8 cellular contexts compared by ENCODE assay signal in the genomic region with DNA sequence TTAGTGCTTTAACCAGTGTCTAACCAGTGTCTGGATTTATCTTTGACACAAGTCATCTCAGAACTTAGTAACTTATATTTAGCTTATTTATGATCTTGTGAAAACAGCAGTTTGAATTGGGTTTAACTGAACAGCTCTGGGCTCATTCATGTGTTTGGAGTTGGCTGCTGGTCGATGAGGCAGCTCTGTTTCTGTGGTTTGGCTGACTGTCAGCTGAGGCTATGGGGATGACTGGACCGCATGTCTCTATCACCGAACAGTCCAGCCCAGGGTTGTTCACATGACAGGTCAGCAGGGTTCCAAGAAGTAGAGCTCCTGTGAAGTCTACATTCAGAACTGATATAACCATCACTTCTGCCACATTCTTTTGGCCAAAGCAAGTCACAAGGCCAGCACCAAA. TPM values are rescaled to one million over a fixed set of nuclear protein-coding genes. Genes with fewer than 3 reads are reported as not detected.
DNase-seq lines count a peak whose midpoint lies in the region; ATAC-seq, FAIRE-seq and TF ChIP-seq lines count a peak whose summit lies in the region.

No MANE protein-coding gene starts in this region.

- no peaks in the 10 kb centered on the region for H3K79me2 ChIP-seq in keratinocyte (ENCODE audit: control insufficient read depth, insufficient read depth, low read length)

- ATAC-seq in GM19023 (IDR thresholded peaks at IDR 0.05; ENCODE audit: unreplicated experiment) = peak; percentile 98
- ATAC-seq in HG02798 (IDR thresholded peaks at IDR 0.05; ENCODE audit: poor library complexity, unreplicated experiment) = peak; percentile 96
- no peak for ATAC-seq in activated CD8-positive, alpha-beta memory T cell treated with anti-CD3 and anti-CD28 coated beads, Interleukin-2, amount 10 ng/mL, durations not matched to agents 7 days and 5 days

- H3K27me3 ChIP-seq in keratinocyte (ENCODE audit: control insufficient read depth, extremely low read depth, insufficient read depth, low read length) = no peaks in the 10 kb centered on the region
- no peaks in the 10 kb centered on the region for H3K27me3 ChIP-seq in effector memory CD4-positive, alpha-beta T cell (replicated peaks; ENCODE audit: control insufficient read depth, insufficient read depth, low read length, poor library complexity, severe bottlenecking)

- no peak overlapping the region for H3K4me3 ChIP-seq in keratinocyte (ENCODE audit: control insufficient read depth in 2 of 3, extremely low read depth in 1 of 3, insufficient read depth in 2 of 3, low read depth in 1 of 3, low read length in 3 of 3)
- H3K4me3 ChIP-seq in effector memory CD4-positive, alpha-beta T cell (ENCODE audit: insufficient read depth, low read depth, low read length, poor library complexity, severe bottlenecking) = no peak overlapping the region

- no peak overlapping the region for H3K4me2 ChIP-seq in keratinocyte (ENCODE audit: control insufficient read depth, extremely low read depth, insufficient read depth, low read depth, low read length)

- peaks cover 9% of the 10 kb centered on the region for H3K4me1 ChIP-seq in keratinocyte (ENCODE audit: control insufficient read depth, extremely low read depth, insufficient read depth, low read length)
- no peaks in the 10 kb centered on the region for H3K4me1 ChIP-seq in effector memory CD4-positive, alpha-beta T cell (ENCODE audit: control insufficient read depth, insufficient read depth, low read length, poor library complexity, severe bottlenecking)

- DNase-seq in RWPE1 (ENCODE audit: low spot score) (peak; percentile 66), keratinocyte (ENCODE audit: low read depth, low spot score) (peak; percentile 17), NCI-H2107 treated with DMSO at 0.1 percent for 48 hours (lab: John Stamatoyannopoulos, UW; ENCODE audit: unreplicated experiment) (no peak), NCI-H2029 (lab: John Stamatoyannopoulos, UW) (no peak)
- DNase-seq in effector memory CD4-positive, alpha-beta T cell = no peak
- DNase-seq in activated CD8-positive, alpha-beta memory T cell treated with anti-CD3 and anti-CD28 coated beads, Interleukin-2, amount 10 ng/mL, durations not matched to agents 7 days and 5 days = no peak

- no peak overlapping the region for H2AFZ ChIP-seq in keratinocyte (ENCODE audit: control insufficient read depth, low read length)

- peaks cover 7% of the 10 kb centered on the region for H3K9me3 ChIP-seq in keratinocyte (ENCODE audit: control insufficient read depth, low read depth, low read length)
- no peaks in the 10 kb centered on the region for H3K9me3 ChIP-seq in effector memory CD4-positive, alpha-beta T cell (ENCODE audit: control insufficient read depth, low read length)

- no peaks in the 10 kb centered on the region for H3K27me3 Mint-ChIP-seq in activated CD8-positive, alpha-beta memory T cell treated with anti-CD3 and anti-CD28 coated beads, Interleukin-2, amount 10 ng/mL, durations not matched to agents 7 days and 5 days

- no peaks in the 10 kb centered on the region for H3K9me3 Mint-ChIP-seq in activated CD8-positive, alpha-beta memory T cell treated with anti-CD3 and anti-CD28 coated beads, Interleukin-2, amount 10 ng/mL, durations not matched to agents 7 days and 5 days (ENCODE audit: low read depth)

- no peak overlapping the region for H3K9ac ChIP-seq in keratinocyte (ENCODE audit: control insufficient read depth, extremely low read depth, insufficient read depth, low read length)

- H3K36me3 Mint-ChIP-seq in activated CD8-positive, alpha-beta memory T cell treated with anti-CD3 and anti-CD28 coated beads, Interleukin-2, amount 10 ng/mL, durations not matched to agents 7 days and 5 days = peaks cover 1% of the 10 kb centered on the region

- no peaks in the 10 kb centered on the region for H3K36me3 ChIP-seq in keratinocyte (ENCODE audit: control insufficient read depth in 2 of 2, extremely low read depth in 1 of 2, insufficient read depth in 2 of 2, low read length in 2 of 2)
- no peaks in the 10 kb centered on the region for H3K36me3 ChIP-seq in effector memory CD4-positive, alpha-beta T cell (ENCODE audit: control insufficient read depth, insufficient read depth, low read length)

- peak; percentile 82 for FAIRE-seq in keratinocyte (lab: Jason Lieb, UNC)

- H3K27ac ChIP-seq in RWPE1 (peak overlapping the region; percentile 55), keratinocyte (ENCODE audit: control insufficient read depth, insufficient read depth, low read length) (no peak overlapping the region)
- no peak overlapping the region for H3K27ac ChIP-seq in effector memory CD4-positive, alpha-beta T cell (ENCODE audit: insufficient read depth, low read length, poor library complexity, severe bottlenecking)

- TF ChIP-seq CTCF in RWPE1 (conservative IDR thresholded peaks at IDR 0.05; ENCODE audit: low read depth) (no peak), keratinocyte (optimal IDR thresholded peaks at IDR 0.05 in 1 of 3, IDR thresholded peaks at IDR 0.05 in 1 of 3, conservative IDR thresholded peaks at IDR 0.05 in 1 of 3; ENCODE audit: extremely low read depth in 1 of 3, insufficient read depth in 2 of 3, low read length in 3 of 3) (no peak)

- CTCF ChIA-PET in RWPE1 (lab: Yijun Ruan, JAX) = interaction anchor here (0.6 to 0.8 kb wide), 2 partner anchors 169 to 192 kb away, joined by 3 to 4 read pairs; no protein-coding TSS in a partner anchor
- CTCF ChIA-PET in activated CD8-positive, alpha-beta memory T cell treated with anti-CD3 and anti-CD28 coated beads, Interleukin-2, amount 10 ng/mL, durations not matched to agents 7 days and 5 days (lab: Charles Lee) = no interaction called here

- dilution Hi-C loops in keratinocyte (cut with MboI; ENCODE audit: extremely low pct_ligation_motif_present, low sequenced_read_pairs) = no loop called here

- peaks cover 3% of the 10 kb centered on the region for H3K4me1 Mint-ChIP-seq in activated CD8-positive, alpha-beta memory T cell treated with anti-CD3 and anti-CD28 coated beads, Interleukin-2, amount 10 ng/mL, durations not matched to agents 7 days and 5 days

- POLR2A ChIA-PET in RWPE1 (lab: Yijun Ruan, JAX; ENCODE audit: low non-redundant PET) = no interaction called here

- no peaks in the 10 kb centered on the region for H4K20me1 ChIP-seq in keratinocyte (ENCODE audit: control insufficient read depth, extremely low read depth, insufficient read depth, low read length)

- H3K4me3 Mint-ChIP-seq in activated CD8-positive, alpha-beta memory T cell treated with anti-CD3 and anti-CD28 coated beads, Interleukin-2, amount 10 ng/mL, durations not matched to agents 7 days and 5 days = no peak overlapping the region

- no peaks in the 10 kb centered on the region for H3K9me1 ChIP-seq in keratinocyte (ENCODE audit: control insufficient read depth, extremely low read depth, insufficient read depth, low read length)

- no peak overlapping the region for H3K27ac Mint-ChIP-seq in activated CD8-positive, alpha-beta memory T cell treated with anti-CD3 and anti-CD28 coated beads, Interleukin-2, amount 10 ng/mL, durations not matched to agents 7 days and 5 days

RNA-seq across cellular contexts. Expression of a gene that starts 29.1 kb away (rescaled TPM):
- polyA plus RNA-seq in keratinocyte = 13.6 to 28.2 TPM (median 18.7 TPM) in 3 replicates
- polyA plus RNA-seq in keratinocyte (2011; ENCODE audit: low read depth) = 17.3 TPM
- polyA plus RNA-seq in keratinocyte (2011; cell fraction: cytosol; rRNA removed) = 9.3 and 26.4 TPM in 2 replicates
- polyA plus RNA-seq in keratinocyte (2011; cell fraction: nucleus; rRNA removed) = 9.6 and 15.5 TPM in 2 replicates
- polyA plus RNA-seq in keratinocyte (2012; ENCODE audit: low replicate concordance) = 13.6 and 24.2 TPM in 2 replicates
- 3.9 to 42.6 TPM (median 20.6 TPM) in 3 replicates for polyA minus RNA-seq in keratinocyte
- polyA minus RNA-seq in keratinocyte (2011; cell fraction: cytosol; rRNA and poly(A)+ RNA removed) = 16.3 TPM
- polyA minus RNA-seq in keratinocyte (2011; cell fraction: nucleus; rRNA and poly(A)+ RNA removed) = 6.6 and 17.8 TPM in 2 replicates
- total RNA-seq in activated CD8-positive, alpha-beta memory T cell treated with anti-CD3 and anti-CD28 coated beads, Interleukin-2, amount 10 ng/mL, durations not matched to agents 7 days and 5 days = 10 to 100 TPM; 63.6 to 88.7 TPM

Comparison
In these comparisons a context has a peak if more than half of its experiments do, and no peak if none do; other contexts are left out.
1. DNase-seq: peak in RWPE1 (single experiment) and keratinocyte (single experiment); none in effector memory CD4-positive, alpha-beta T cell (0 of 3), NCI-H2107 treated with DMSO at 0.1 percent for 48 hours (single experiment), activated CD8-positive, alpha-beta memory T cell treated with anti-CD3 and anti-CD28 coated beads, Interleukin-2, amount 10 ng/mL, durations not matched to agents 7 days and 5 days (single experiment) and NCI-H2029 (single experiment).